1 cellular context compared by ENCODE assay signal in genomic region chr19:38555200-38555599, GRCh38.
TF ChIP-seq lines count a peak whose summit lies in the region.

No MANE protein-coding gene starts in this region.

TF ChIP-seq in GM12878, 131 proteins besides CTCF, POLR2A, EP300 and RAD21 (continued from another document):
- TF ChIP-seq IRF5 (IDR thresholded peaks at IDR 0.05; ENCODE audit: borderline replicate concordance) (no peak), SPI1 (IDR thresholded peaks at IDR 0.05; ENCODE audit: borderline replicate concordance, insufficient read depth, low read depth, low read length) (no peak), ETV6 (conservative IDR thresholded peaks at IDR 0.05 in 1 of 2, IDR thresholded peaks at IDR 0.05 in 1 of 2; ENCODE audit: borderline replicate concordance in 1 of 2, low read depth in 1 of 2) (no peak), E2F4 (IDR thresholded peaks at IDR 0.05; ENCODE audit: low read depth, low read length) (no peak), SMAD1 (IDR thresholded peaks at IDR 0.05; ENCODE audit: low read depth, partially characterized antibody) (no peak), GABPA (IDR thresholded peaks at IDR 0.05; ENCODE audit: low read depth) (no peak), BACH1 (IDR thresholded peaks at IDR 0.05; ENCODE audit: borderline replicate concordance) (no peak), RELB (IDR thresholded peaks at IDR 0.05; ENCODE audit: low read depth) (no peak; the same call in 1 of the 2 replicates), USF1 (IDR thresholded peaks at IDR 0.05; ENCODE audit: borderline replicate concordance, extremely low read length, insufficient read depth, low read depth, low read length) (no peak), RB1 (IDR thresholded peaks at IDR 0.05; ENCODE audit: borderline replicate concordance) (no peak), KAT2A (conservative IDR thresholded peaks at IDR 0.05; ENCODE audit: control insufficient read depth, low read depth, low read length) (no peak), MTA3 (IDR thresholded peaks at IDR 0.05; ENCODE audit: borderline replicate concordance, low read length) (no peak), ASH2L (IDR thresholded peaks at IDR 0.05; ENCODE audit: borderline replicate concordance, low read depth) (no peak), SIX5 (IDR thresholded peaks at IDR 0.05; ENCODE audit: low read depth, low read length, severe bottlenecking) (no peak), JUND (IDR thresholded peaks at IDR 0.05; ENCODE audit: low read depth, low read length) (no peak), HDAC6 (IDR thresholded peaks at IDR 0.05; ENCODE audit: unreplicated experiment) (no peak), MYC (IDR thresholded peaks at IDR 0.05; ENCODE audit: insufficient read depth, insufficient read length, insufficient replicate concordance, low read length, severe bottlenecking) (no peak), NRF1 (conservative IDR thresholded peaks at IDR 0.05; ENCODE audit: low read depth, low read length) (no peak), FOXM1 (IDR thresholded peaks at IDR 0.05; ENCODE audit: low read depth, low read length) (no peak), EED (IDR thresholded peaks at IDR 0.05; ENCODE audit: low read depth) (no peak), MTA2 (IDR thresholded peaks at IDR 0.05; ENCODE audit: low read depth) (0 out of 2 replicates have a peak, but pooled peaks have one; percentile 31), RUNX3 (IDR thresholded peaks at IDR 0.05; ENCODE audit: low read length) (peak; percentile 21; the same call in 1 of the 2 replicates), BCL11A (IDR thresholded peaks at IDR 0.05; ENCODE audit: low read depth, low read length) (no peak), SUZ12 (IDR thresholded peaks at IDR 0.05; ENCODE audit: unreplicated experiment) (no peak), MYB (IDR thresholded peaks at IDR 0.05; ENCODE audit: borderline replicate concordance, low read depth, low read length) (no peak), NR2C2 (IDR thresholded peaks at IDR 0.05; ENCODE audit: borderline replicate concordance, control insufficient read depth, insufficient read length, low read depth) (no peak), BMI1 (IDR thresholded peaks at IDR 0.05; ENCODE audit: borderline replicate concordance) (no peak), BHLHE40 (IDR thresholded peaks at IDR 0.05; ENCODE audit: borderline replicate concordance in 1 of 2, low read depth in 2 of 2, low read length in 1 of 2) (peak; percentile 41 to 81; a peak in 3 of 4 replicates), RFX5 (IDR thresholded peaks at IDR 0.05; ENCODE audit: low read depth, low read length) (no peak), HDGF (IDR thresholded peaks at IDR 0.05) (0 out of 2 replicates have a peak, but pooled peaks have one; percentile 34), ZZZ3 (IDR thresholded peaks at IDR 0.05; ENCODE audit: control insufficient read depth, insufficient read length, low read depth) (no peak), E2F8 (IDR thresholded peaks at IDR 0.05; ENCODE audit: low read depth, partially characterized antibody) (no peak), NR2F1 (conservative IDR thresholded peaks at IDR 0.05) (no peak), CEBPZ (IDR thresholded peaks at IDR 0.05; ENCODE audit: low read depth, low read length) (no peak), PAX5 (IDR thresholded peaks at IDR 0.05; ENCODE audit: borderline replicate concordance, low read depth, low read length) (no peak), HDAC2 (IDR thresholded peaks at IDR 0.05) (no peak), MLLT1 (IDR thresholded peaks at IDR 0.05) (0 out of 2 replicates have a peak, but pooled peaks have one; percentile 19), ZNF217 (IDR thresholded peaks at IDR 0.05) (no peak), ZBTB11 (CRISPR knock-in tag; IDR thresholded peaks at IDR 0.05) (no peak), RCOR1 (conservative IDR thresholded peaks at IDR 0.05; ENCODE audit: low read depth, low read length) (no peak), BRCA1 (IDR thresholded peaks at IDR 0.05; ENCODE audit: low read depth, low read length) (no peak), PBX3 (IDR thresholded peaks at IDR 0.05; ENCODE audit: insufficient replicate concordance, low read depth, low read length) (no peak), ATF7 (IDR thresholded peaks at IDR 0.05; ENCODE audit: low read depth) (peak; percentile 52; the same call in 1 of the 2 replicates), KLF5 (IDR thresholded peaks at IDR 0.05; ENCODE audit: partially characterized antibody) (no peak), WRNIP1 (IDR thresholded peaks at IDR 0.05; ENCODE audit: borderline replicate concordance, low read depth, low read length) (no peak), NBN (IDR thresholded peaks at IDR 0.05) (0 out of 2 replicates have a peak, but pooled peaks have one; percentile 41), POLR2AphosphoS5 (IDR thresholded peaks at IDR 0.05; ENCODE audit: low read length) (no peak), POLR2AphosphoS2 (IDR thresholded peaks at IDR 0.05; ENCODE audit: low read depth, low read length) (no peak), MXI1 (IDR thresholded peaks at IDR 0.05; ENCODE audit: low read depth, low read length) (no peak), LARP7 (IDR thresholded peaks at IDR 0.05) (no peak)
TF ChIP-seq in GM12878: peak in this region for 7.
